1 cellular context compared by ENCODE assay signal in the genomic region with DNA sequence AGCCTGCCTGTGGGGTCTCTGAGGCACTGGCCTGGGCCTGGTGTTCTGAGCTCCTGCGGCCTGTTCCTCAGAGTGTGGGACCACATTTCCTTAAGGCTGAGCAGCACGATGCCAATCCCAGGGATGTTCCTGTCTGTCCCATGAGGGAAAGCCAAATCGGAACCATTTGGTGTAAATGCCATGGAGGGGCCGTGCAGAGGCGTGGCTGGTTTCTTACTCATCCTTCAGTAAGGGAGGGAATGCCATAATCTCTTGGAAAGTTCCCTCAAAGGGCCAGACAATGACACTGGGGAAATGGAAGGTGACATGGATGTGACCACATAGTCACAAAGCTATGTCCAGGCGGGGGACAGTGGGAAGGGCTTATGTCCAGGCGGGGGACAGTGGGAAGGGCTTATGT.
TF ChIP-seq lines count a peak whose summit lies in the region.

No MANE protein-coding gene starts in this region.

TF ChIP-seq in IMR-90, 13 proteins besides CTCF, POLR2A, EP300 and RAD21 (continued from another document):
- TF ChIP-seq, protein P1, sequence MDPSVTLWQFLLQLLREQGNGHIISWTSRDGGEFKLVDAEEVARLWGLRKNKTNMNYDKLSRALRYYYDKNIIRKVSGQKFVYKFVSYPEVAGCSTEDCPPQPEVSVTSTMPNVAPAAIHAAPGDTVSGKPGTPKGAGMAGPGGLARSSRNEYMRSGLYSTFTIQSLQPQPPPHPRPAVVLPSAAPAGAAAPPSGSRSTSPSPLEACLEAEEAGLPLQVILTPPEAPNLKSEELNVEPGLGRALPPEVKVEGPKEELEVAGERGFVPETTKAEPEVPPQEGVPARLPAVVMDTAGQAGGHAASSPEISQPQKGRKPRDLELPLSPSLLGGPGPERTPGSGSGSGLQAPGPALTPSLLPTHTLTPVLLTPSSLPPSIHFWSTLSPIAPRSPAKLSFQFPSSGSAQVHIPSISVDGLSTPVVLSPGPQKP (IDR thresholded peaks at IDR 0.05; ENCODE audit: borderline replicate concordance, low read depth, low read length): no peak
